12 cellular contexts compared by ENCODE assay signal in genomic region chr22:21621025-21621424, GRCh38. TPM values are rescaled to one million over a fixed set of nuclear protein-coding genes. Genes with fewer than 3 reads are reported as not detected.
"Had no signal": no experiment of that assay in that cellular context is flagged by ENCODE, and none has a peak within 500 bp of the region (broad histone marks: within the 10 kb centered on the region; RNA-seq: fewer than 3 reads in every experiment).

No MANE protein-coding gene starts in this region.

- H3K4me3 ChIP-seq: dorsolateral prefrontal cortex, lung, mucosa of descending colon, stomach, thoracic aorta had no signal

- H3K9me3 ChIP-seq: mucosa of descending colon, stomach, thoracic aorta had no signal

- DNase-seq: dorsolateral prefrontal cortex; mucosa of descending colon; stimulated activated CD4-positive, alpha-beta T cell treated with anti-CD3 and anti-CD28 coated beads, Interleukin-4, amount 100 ng/mL, for 1 hour; stomach; SW 1271; T-helper 9 cell had no signal

- H3K36me3 Mint-ChIP-seq: activated naive CD4-positive, alpha-beta T cell treated with anti-CD3 and anti-CD28 coated beads, Interleukin-2, amount 50 U/mL, for 24 hours had no signal

- H3K36me3 ChIP-seq: thoracic aorta had no signal

- H3K27me3 ChIP-seq: dorsolateral prefrontal cortex, stomach had no signal

- ATAC-seq: activated T-helper 17 cell treated with anti-CD3 and anti-CD28 coated beads, Interleukin-2, amount 50 U/mL, for 72 hours; esophagus mucosa; mucosa of descending colon had no signal

- H3K4me3 Mint-ChIP-seq: activated naive CD4-positive, alpha-beta T cell treated with anti-CD3 and anti-CD28 coated beads, Interleukin-2, amount 50 U/mL, for 24 hours; activated T-helper 17 cell treated with anti-CD3 and anti-CD28 coated beads, Interleukin-2, amount 50 U/mL, for 72 hours; nephron had no signal

- H3K27me3 Mint-ChIP-seq: activated naive CD4-positive, alpha-beta T cell treated with anti-CD3 and anti-CD28 coated beads, Interleukin-2, amount 50 U/mL, for 24 hours; activated T-helper 17 cell treated with anti-CD3 and anti-CD28 coated beads, Interleukin-2, amount 50 U/mL, for 72 hours had no signal

- H3K9me3 Mint-ChIP-seq: activated naive CD4-positive, alpha-beta T cell treated with anti-CD3 and anti-CD28 coated beads, Interleukin-2, amount 50 U/mL, for 24 hours; activated T-helper 17 cell treated with anti-CD3 and anti-CD28 coated beads, Interleukin-2, amount 50 U/mL, for 72 hours; nephron had no signal

- H3K27ac ChIP-seq: stomach, thoracic aorta had no signal

- H3K27ac Mint-ChIP-seq: activated naive CD4-positive, alpha-beta T cell treated with anti-CD3 and anti-CD28 coated beads, Interleukin-2, amount 50 U/mL, for 24 hours; activated T-helper 17 cell treated with anti-CD3 and anti-CD28 coated beads, Interleukin-2, amount 50 U/mL, for 72 hours had no signal

RNA-seq across cellular contexts. Expression of gene CCDC116, which starts 11.5 kb away (rescaled TPM):
- total RNA-seq: esophagus mucosa, stomach had no signal
